ENCODE assay signal across 14 cellular contexts in genomic region chr18:55314615-55315237, GRCh38.
DNase-seq lines count a peak whose midpoint lies in the region; ATAC-seq and TF ChIP-seq lines count a peak whose summit lies in the region.
"Had no signal": no experiment of that assay in that cellular context is flagged by ENCODE, and none has a peak within 500 bp of the region (broad histone marks: within the 10 kb centered on the region; RNA-seq: fewer than 3 reads in every experiment).

No MANE protein-coding gene starts in this region.

- TF ChIP-seq CTCF in OCI-LY3 (IDR thresholded peaks at IDR 0.05; ENCODE audit: low read depth, low read length) (no peak), nephron progenitor cell (IDR thresholded peaks at IDR 0.05) (no peak)

- H4K20me1 ChIP-seq in OCI-LY3 (ENCODE audit: insufficient read depth, low read length) = peaks cover 100% of the 10 kb centered on the region

- H3K27me3 ChIP-seq in OCI-LY3 (ENCODE audit: low read depth, low read length) = no peaks in the 10 kb centered on the region
- H3K27me3 ChIP-seq: colonic mucosa, heart left ventricle had no signal

- H3K36me3 ChIP-seq in OCI-LY3 (replicated peaks; ENCODE audit: low read depth, low read length) = peaks cover 56% of the 10 kb centered on the region
- H3K36me3 ChIP-seq: colonic mucosa had no signal

- peaks cover 100% of the 10 kb centered on the region for H3K79me2 ChIP-seq in OCI-LY3 (ENCODE audit: low read length)

- H3K9me3 Mint-ChIP-seq in nephron progenitor cell = no peaks in the 10 kb centered on the region
- no peaks in the 10 kb centered on the region for H3K9me3 Mint-ChIP-seq in T-cell

- H3K4me3 Mint-ChIP-seq in nephron progenitor cell (no peak overlapping the region), T-cell (no peak overlapping the region)

- H3K4me2 ChIP-seq in OCI-LY3 (ENCODE audit: low read length) = peak overlapping the region; percentile 2; the same call in 1 of the 2 replicates

- DNase-seq in NCI-H1417 treated with DMSO at 0.1 percent for 48 hours (lab: John Stamatoyannopoulos, UW) (peak; percentile 97), nephron progenitor cell (no peak), GM03348 (ENCODE audit: low spot score) (no peak), T-cell (no peak)
- no peak for DNase-seq in stimulated activated CD4-positive, alpha-beta T cell treated with anti-CD3 and anti-CD28 coated beads, Interleukin-2, amount 100 ng/mL, for 48 hours
- DNase-seq: activated CD4-positive, alpha-beta T cell treated with anti-CD3 and anti-CD28 coated beads, Interleukin-2, amount 50 U/mL, for 48 hours; colonic mucosa; heart left ventricle; left cardiac atrium; NK-92 treated with Interleukin-12 subunit alpha and Interleukin-12 subunit beta, amount 100 ng/mL, for 24 hours; SHP77 treated with DMSO at 0.1 percent for 48 hours had no signal

- H3K4me3 ChIP-seq in OCI-LY3 (ENCODE audit: low read length) = no peak overlapping the region
- H3K4me3 ChIP-seq: colonic mucosa had no signal

- no peaks in the 10 kb centered on the region for H3K36me3 Mint-ChIP-seq in nephron progenitor cell (ENCODE audit: low read depth)
- H3K36me3 Mint-ChIP-seq in T-cell = no peaks in the 10 kb centered on the region

- peaks cover 77% of the 10 kb centered on the region for H3K4me1 Mint-ChIP-seq in nephron progenitor cell
- H3K4me1 Mint-ChIP-seq in T-cell = peaks cover 4 to 6% (median 4%) of the 10 kb centered on the region in 3 donors

- H3K4me1 ChIP-seq in OCI-LY3 (ENCODE audit: low read length) = peaks cover 65% of the 10 kb centered on the region
- H3K4me1 ChIP-seq: colonic mucosa had no signal

- H3K27ac Mint-ChIP-seq in nephron progenitor cell = peak overlapping the region; percentile 17
- no peak overlapping the region for H3K27ac Mint-ChIP-seq in T-cell

- no peak overlapping the region for H2AFZ ChIP-seq in OCI-LY3 (ENCODE audit: low read depth, low read length)

- H3K27me3 Mint-ChIP-seq in nephron progenitor cell (ENCODE audit: low read depth, poor library complexity) (no peaks in the 10 kb centered on the region), T-cell (peaks cover 6 to 9% of the 10 kb centered on the region in 2 donors)

- ATAC-seq in GM18868 (IDR thresholded peaks at IDR 0.05; ENCODE audit: unreplicated experiment) (peak; percentile 38), T-cell (replicated peaks in 1 of 4) (no peak), GM21825 (IDR thresholded peaks at IDR 0.05; ENCODE audit: unreplicated experiment) (no peak)
- ATAC-seq: heart left ventricle, left cardiac atrium had no signal

- no peaks in the 10 kb centered on the region for H3K9me3 ChIP-seq in OCI-LY3 (ENCODE audit: insufficient read depth, low read length)
- H3K9me3 ChIP-seq: colonic mucosa, heart left ventricle had no signal

- H3K9ac ChIP-seq in OCI-LY3 (ENCODE audit: low read length) = no peak overlapping the region

- CTCF ChIA-PET in T-cell (lab: Charles Lee) = no interaction called here

- POLR2A ChIA-PET in T-cell (lab: Charles Lee) = no interaction called here

- no peak overlapping the region for H3K27ac ChIP-seq in OCI-LY3 (ENCODE audit: low read length)
- H3K27ac ChIP-seq: colonic mucosa had no signal
